8 cellular contexts compared by ENCODE assay signal in genomic region chr15:74545776-74546656, GRCh38. TPM values are rescaled to one million over a fixed set of nuclear protein-coding genes. Genes with fewer than 3 reads are reported as not detected.
DNase-seq lines count a peak whose midpoint lies in the region; ATAC-seq and TF ChIP-seq lines count a peak whose summit lies in the region.

No MANE protein-coding gene starts in this region.

- H3K9me3 ChIP-seq in hepatocyte (ENCODE audit: low read depth) (no peaks in the 10 kb centered on the region), skeletal muscle satellite cell (replicated peaks; ENCODE audit: low read length) (no peaks in the 10 kb centered on the region)

- H3K4me1 ChIP-seq in hepatocyte (ENCODE audit: insufficient read depth): peaks cover 24% of the 10 kb centered on the region
- H3K4me1 ChIP-seq in skeletal muscle satellite cell (ENCODE audit: control insufficient read depth, insufficient read depth, low read length): peaks cover 26% of the 10 kb centered on the region

- H3K36me3 ChIP-seq in hepatocyte (replicated peaks; ENCODE audit: insufficient read depth, low read depth) (no peaks in the 10 kb centered on the region), skeletal muscle satellite cell (ENCODE audit: insufficient read depth, low read length) (no peaks in the 10 kb centered on the region)

- DNase-seq in NCI-H187 treated with DMSO at 0.1 percent for 48 hours (lab: John Stamatoyannopoulos, UW) (peak; percentile 59), T1000 (lab: John Stamatoyannopoulos, UW) (peak; percentile 97), astrocyte of the cerebellum (ENCODE audit: low read depth) (peak; percentile 99), hepatocyte (ENCODE audit: low spot score) (peak; percentile 97)

- no peak overlapping the region for H3K27ac ChIP-seq in hepatocyte

- H3K9ac ChIP-seq in skeletal muscle satellite cell (ENCODE audit: low read depth, low read length): no peak overlapping the region

- ATAC-seq in GM18502 (IDR thresholded peaks at IDR 0.05; ENCODE audit: poor library complexity, unreplicated experiment) (peak; percentile 57), HG02943 (IDR thresholded peaks at IDR 0.05; ENCODE audit: low read depth, unreplicated experiment) (peak; percentile 60), HG02884 (IDR thresholded peaks at IDR 0.05; ENCODE audit: unreplicated experiment) (no peak)

- peaks cover 54% of the 10 kb centered on the region for H4K20me1 ChIP-seq in hepatocyte (ENCODE audit: insufficient read depth, poor library complexity, severe bottlenecking)

- no peak overlapping the region for H3K4me3 ChIP-seq in astrocyte of the cerebellum (ENCODE audit: low read depth, low read length)
- no peak overlapping the region for H3K4me3 ChIP-seq in hepatocyte
- H3K4me3 ChIP-seq in skeletal muscle satellite cell (ENCODE audit: low read length): no peak overlapping the region

- TF ChIP-seq CTCF in astrocyte of the cerebellum (IDR thresholded peaks at IDR 0.05; ENCODE audit: low read depth, low read length, missing control alignments) (no peak), hepatocyte (IDR thresholded peaks at IDR 0.05; ENCODE audit: poor library complexity) (no peak)

- 24% methylated on average over 23 of the region's 23 CpGs for WGBS in hepatocyte (ENCODE audit: low lambda C conversion rate, missing lambda C conversion rate)

- H3K9me2 ChIP-seq in hepatocyte (replicated peaks; ENCODE audit: insufficient read depth): no peaks in the 10 kb centered on the region

- no peak overlapping the region for H2AFZ ChIP-seq in hepatocyte

- H3K4me2 ChIP-seq in hepatocyte: peak overlapping the region; percentile 49
- peak overlapping the region; percentile 41 for H3K4me2 ChIP-seq in skeletal muscle satellite cell (ENCODE audit: low read length)

- H3K27me3 ChIP-seq in hepatocyte (no peaks in the 10 kb centered on the region), skeletal muscle satellite cell (ENCODE audit: control insufficient read depth, insufficient read depth, low read length) (peaks cover 4% of the 10 kb centered on the region)

- in situ Hi-C loops in astrocyte of the cerebellum (cut with HindIII; ENCODE audit: low sequenced_read_pairs): no loop called here

- peaks cover 75% of the 10 kb centered on the region for H3K79me2 ChIP-seq in hepatocyte

RNA-seq across cellular contexts. Expression of gene ARID3B, which starts 5.0 kb away (rescaled TPM):
- 13.2 and 19.7 TPM in 2 replicates for total RNA-seq in hepatocyte
- 15.7 and 19.8 TPM in 2 replicates for polyA plus RNA-seq in hepatocyte
- 1.5 and 1.8 TPM in 2 replicates for total RNA-seq in skeletal muscle satellite cell (2012; rRNA removed)
